Comparison of ENCODE assay signal across 8 cellular contexts in genomic region chr4:87073187-87073569, GRCh38.
DNase-seq lines count a peak whose midpoint lies in the region; ATAC-seq, FAIRE-seq and TF ChIP-seq lines count a peak whose summit lies in the region.

No MANE protein-coding gene starts in this region.

- H3F3A ChIP-seq in DOHH2 (ENCODE audit: control insufficient read depth, insufficient read depth), result peaks cover 18% of the 10 kb centered on the region

- H2AFZ ChIP-seq in astrocyte (ENCODE audit: low read depth, low read length), result no peak overlapping the region

- H4K20me1 ChIP-seq in DOHH2 (ENCODE audit: control insufficient read depth, insufficient read depth, low read depth, low read length) (no peaks in the 10 kb centered on the region), astrocyte (ENCODE audit: insufficient read depth, low read length) (peaks cover 34% of the 10 kb centered on the region)

- H3K4me2 ChIP-seq in DOHH2 (ENCODE audit: low read length), result peak overlapping the region; percentile 81
- peak overlapping the region; percentile 52 for H3K4me2 ChIP-seq in astrocyte (ENCODE audit: low read length)

- no peak overlapping the region for H3K4me3 Mint-ChIP-seq in astrocyte (ENCODE audit: unreplicated experiment)

- H3K9me3 ChIP-seq in DOHH2 (ENCODE audit: control insufficient read depth, insufficient read depth, low read length), result no peaks in the 10 kb centered on the region
- H3K9me3 ChIP-seq in astrocyte (ENCODE audit: insufficient read depth, low read depth, low read length), result no peaks in the 10 kb centered on the region
- H3K9me3 ChIP-seq in mucosa of descending colon, result no peaks in the 10 kb centered on the region

- H3K4me3 ChIP-seq in DOHH2 (ENCODE audit: low read length), result peak overlapping the region; percentile 71
- no peak overlapping the region for H3K4me3 ChIP-seq in astrocyte (ENCODE audit: insufficient read depth, low read depth, low read length)
- no peak overlapping the region for H3K4me3 ChIP-seq in skin epidermis
- H3K4me3 ChIP-seq in mucosa of descending colon, result no peak overlapping the region

- no peaks in the 10 kb centered on the region for H3K27me3 Mint-ChIP-seq in astrocyte (ENCODE audit: low read depth, unreplicated experiment)

- no peaks in the 10 kb centered on the region for H3K79me2 ChIP-seq in DOHH2 (ENCODE audit: control insufficient read depth, low read length)
- peaks cover 10% of the 10 kb centered on the region for H3K79me2 ChIP-seq in astrocyte (ENCODE audit: insufficient read depth, low read length)

- H3K36me3 ChIP-seq in DOHH2 (ENCODE audit: control insufficient read depth, low read length), result no peaks in the 10 kb centered on the region
- H3K36me3 ChIP-seq in astrocyte (ENCODE audit: insufficient read depth, low read length), result no peaks in the 10 kb centered on the region
- no peaks in the 10 kb centered on the region for H3K36me3 ChIP-seq in mucosa of descending colon (ENCODE audit: low read depth)

- peaks cover 51% of the 10 kb centered on the region for H3K4me1 ChIP-seq in DOHH2 (ENCODE audit: control insufficient read depth, low read length)
- no peaks in the 10 kb centered on the region for H3K4me1 ChIP-seq in astrocyte (ENCODE audit: insufficient read depth, low read length)
- H3K4me1 ChIP-seq in mucosa of descending colon (ENCODE audit: low read depth), result peaks cover 25% of the 10 kb centered on the region

- no peak overlapping the region for H3K27ac Mint-ChIP-seq in astrocyte (ENCODE audit: unreplicated experiment)

- no peak for FAIRE-seq in astrocyte (lab: Jason Lieb, UNC)

- no peak for DNase-seq in astrocyte (ENCODE audit: low read depth)
- DNase-seq in GM20000 (ENCODE audit: low spot score), result no peak
- no peak for DNase-seq in A172 (ENCODE audit: low spot score)
- no peak for DNase-seq in mucosa of descending colon

- intact Hi-C loops in mucosa of descending colon (cut with DNase I, micrococcal nuclease), result no loop called here

- peaks cover 36% of the 10 kb centered on the region for H3K4me1 Mint-ChIP-seq in astrocyte (ENCODE audit: low read depth, unreplicated experiment)

- H3K27me3 ChIP-seq in DOHH2 (ENCODE audit: control insufficient read depth, low read length) (no peaks in the 10 kb centered on the region), astrocyte (ENCODE audit: insufficient read depth, low read length) (no peaks in the 10 kb centered on the region)

- H3K9ac ChIP-seq in astrocyte (ENCODE audit: low read length), result peak overlapping the region; percentile 25

- peak; percentile 36 for ATAC-seq in GM19452 (IDR thresholded peaks at IDR 0.05; ENCODE audit: unreplicated experiment)
- ATAC-seq in HG03457 (IDR thresholded peaks at IDR 0.05; ENCODE audit: unreplicated experiment), result peak; percentile 27
- no peak for ATAC-seq in mucosa of descending colon

- H3K27ac ChIP-seq in DOHH2 (ENCODE audit: low read depth, low read length), result peak overlapping the region; percentile 88
- H3K27ac ChIP-seq in astrocyte (ENCODE audit: low read depth, low read length), result no peak overlapping the region
- H3K27ac ChIP-seq in skin epidermis, result peak overlapping the region in 18 of 21 experiments; percentile 2 to 68 (median 40)

- H3K9me2 ChIP-seq in DOHH2 (replicated peaks; ENCODE audit: control insufficient read depth, low read length), result no peaks in the 10 kb centered on the region

- no peak for TF ChIP-seq CTCF in DOHH2 (IDR thresholded peaks at IDR 0.05; ENCODE audit: low read depth, low read length, poor library complexity, severe bottlenecking)
- TF ChIP-seq CTCF in astrocyte (IDR thresholded peaks at IDR 0.05; ENCODE audit: insufficient read depth, low read depth, low read length), result no peak
- TF ChIP-seq CTCF in GM20000 (IDR thresholded peaks at IDR 0.05; ENCODE audit: extremely low read depth, missing control alignments), result no peak
- TF ChIP-seq CTCF in mucosa of descending colon (IDR thresholded peaks at IDR 0.05), result no peak

- no peaks in the 10 kb centered on the region for H3K9me3 Mint-ChIP-seq in astrocyte (ENCODE audit: unreplicated experiment)

- H3K36me3 Mint-ChIP-seq in astrocyte (ENCODE audit: low read depth, unreplicated experiment), result no peaks in the 10 kb centered on the region
